ENCODE assay signal across 26 cellular contexts in the genomic region with DNA sequence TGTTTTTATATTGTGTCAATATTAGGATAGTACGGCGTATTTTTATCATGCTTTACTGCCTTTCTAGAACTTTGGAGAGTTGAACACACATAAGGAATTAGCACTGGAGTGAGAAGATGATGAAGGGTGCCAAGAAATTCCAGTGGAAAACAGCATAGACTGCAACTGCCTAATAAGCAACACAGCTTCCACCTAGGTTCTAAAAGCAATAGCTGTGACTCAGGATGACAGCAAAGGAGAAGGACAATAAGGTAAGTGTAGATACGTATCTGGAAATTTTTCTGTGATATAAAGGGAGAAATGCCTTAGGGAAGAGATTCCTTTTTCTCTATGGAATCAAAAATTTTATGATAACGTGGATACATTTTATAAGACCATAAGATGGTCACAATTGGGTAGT. TPM values are rescaled to one million over a fixed set of nuclear protein-coding genes. Genes with fewer than 3 reads are reported as not detected.
"Had no signal": no experiment of that assay in that cellular context is flagged by ENCODE, and none has a peak within 500 bp of the region (broad histone marks: within the 10 kb centered on the region; RNA-seq: fewer than 3 reads in every experiment).

No MANE protein-coding gene starts in this region.

- H3K27ac ChIP-seq: brain microvascular endothelial cell, epithelial cell of prostate, esophagus squamous epithelium had no signal

- ATAC-seq: activated CD4-positive, alpha-beta T cell treated with anti-CD3 and anti-CD28 coated beads for 36 hours; activated T-helper 17 cell treated with anti-CD3 and anti-CD28 coated beads, Interleukin-2, amount 50 U/mL, for 72 hours; effector memory CD8-positive, alpha-beta T cell had no signal

- H3K36me3 ChIP-seq: brain microvascular endothelial cell, esophagus squamous epithelium had no signal

- H3K4me1 ChIP-seq: esophagus squamous epithelium had no signal

- H3K4me3 ChIP-seq: esophagus squamous epithelium had no signal

- H3K27me3 ChIP-seq: brain microvascular endothelial cell had no signal

- DNase-seq: activated CD4-positive, alpha-beta memory T cell treated with anti-CD3 and anti-CD28 coated beads for 36 hours; activated CD4-positive, alpha-beta T cell treated with anti-CD3 and anti-CD28 coated beads for 36 hours; activated CD4-positive, alpha-beta T cell treated with anti-CD3 and anti-CD28 coated beads, Interleukin-2, amount 10 ng/mL, durations not matched to agents 24 days and 14 days; activated CD4-positive, CD25-positive, alpha-beta regulatory T cell; activated CD4-positive, CD25-positive, alpha-beta regulatory T cell treated with anti-CD3 and anti-CD28 coated beads, Interleukin-2, amount 50 U/mL, for 72 hours; activated CD8-positive, alpha-beta memory T cell treated with anti-CD3 and anti-CD28 coated beads, Interleukin-2, amount 50 U/mL, for 48 hours; activated effector memory CD4-positive, alpha-beta T cell treated with Interleukin-2 at 50 U/mL for 16 hours; activated gamma-delta T cell treated with Interleukin-2 at 50 U/mL for 16 hours; activated naive CD4-positive, alpha-beta T cell treated with anti-CD3 and anti-CD28 coated beads, Interleukin-2, amount 50 U/mL, for 16 hours; activated naive CD4-positive, alpha-beta T cell treated with Interleukin-2 at 50 U/mL for 16 hours; activated T-cell treated with anti-CD3 and anti-CD28 coated beads for 4 hours; activated T-cell treated with anti-CD3 and anti-CD28 coated beads, Interleukin-2, amount 50 U/mL, for 24 hours; amniotic stem cell; anterior cingulate cortex; brain microvascular endothelial cell; caudate nucleus; cortex of kidney; dermis blood vessel endothelial cell; effector CD4-positive, alpha-beta T cell; effector memory CD8-positive, alpha-beta T cell; esophagus squamous epithelium; head of caudate nucleus; T-helper 2 cell had no signal

- H3K9me3 ChIP-seq: esophagus squamous epithelium had no signal

RNA-seq across cellular contexts. Expression of a gene that starts 7.4 kb away (rescaled TPM):
- total RNA-seq: activated CD4-positive, alpha-beta T cell treated with anti-CD3 and anti-CD28 coated beads for 36 hours; activated CD4-positive, alpha-beta T cell treated with anti-CD3 and anti-CD28 coated beads, Interleukin-2, amount 10 ng/mL, durations not matched to agents 24 days and 14 days; T-helper 1 cell treated with Interleukin-12 subunit alpha and Interleukin-12 subunit beta and Interleukin-4 antibody, amounts not matched to agents 30 ng/mL and 1 ng/mL, for 36 hours had no signal
